1 cellular context compared by ENCODE assay signal in genomic region chr16:90077240-90077756, GRCh38.
TF ChIP-seq lines count a peak whose summit lies in the region.

Gene PRDM7 (minus strand): TSS chr16:90077331. CDS start chr16:90075910, 1,421 bp downstream.

TF ChIP-seq in IMR-90, 13 proteins besides CTCF, POLR2A, EP300 and RAD21:
- TF ChIP-seq ELK1 (IDR thresholded peaks at IDR 0.05; ENCODE audit: borderline replicate concordance, low read depth, low read length) (no peak), USF2 (IDR thresholded peaks at IDR 0.05; ENCODE audit: low read depth, low read length) (no peak), MAZ (IDR thresholded peaks at IDR 0.05; ENCODE audit: borderline replicate concordance, low read depth, low read length) (peak; percentile 46; the same call in 1 of the 2 replicates), RCOR1 (IDR thresholded peaks at IDR 0.05; ENCODE audit: insufficient replicate concordance, low read length) (no peak), MAFK (IDR thresholded peaks at IDR 0.05; ENCODE audit: low read depth, low read length) (no peak), BHLHE40 (IDR thresholded peaks at IDR 0.05; ENCODE audit: low read depth, low read length) (no peak), FOS (IDR thresholded peaks at IDR 0.05; ENCODE audit: low read depth, low read length) (peak; percentile 21; the same call in 1 of the 2 replicates), CEBPB (IDR thresholded peaks at IDR 0.05; ENCODE audit: low read depth, low read length) (no peak)
